ENCODE assay signal across 24 cellular contexts in the genomic region with DNA sequence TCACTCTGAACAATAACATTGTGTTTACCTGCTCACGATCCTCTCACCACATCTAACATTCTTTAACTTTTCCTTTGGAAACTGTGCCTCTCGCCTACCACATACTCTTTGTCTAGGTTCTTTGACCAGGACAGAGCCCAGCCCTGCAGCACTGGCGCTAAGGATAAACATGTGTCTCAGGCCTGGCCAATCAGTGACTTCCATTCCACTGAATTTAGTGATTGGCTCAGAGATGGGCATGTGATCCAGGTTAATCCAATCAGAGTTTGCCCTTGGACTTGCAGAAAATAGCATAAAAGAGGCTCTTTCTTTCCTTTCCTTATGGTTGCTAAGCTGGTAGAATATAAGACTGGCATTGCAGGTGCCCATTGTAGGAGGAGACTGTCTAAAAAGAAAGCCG.
DNase-seq lines count a peak whose midpoint lies in the region; ATAC-seq and TF ChIP-seq lines count a peak whose summit lies in the region.
"Had no signal": no experiment of that assay in that cellular context is flagged by ENCODE, and none has a peak within 500 bp of the region (broad histone marks: within the 10 kb centered on the region; RNA-seq: fewer than 3 reads in every experiment).

No MANE protein-coding gene starts in this region.

- RAD21 ChIA-PET in HCT116 (lab: Charles Lee; ENCODE audit: low non-redundant PET in 1 of 2, low total read pairs in 2 of 2, uncharacterized antibody in 2 of 2, unreplicated experiment in 2 of 2) = no interaction called here

- TF ChIP-seq RAD21 in HCT116 (IDR thresholded peaks at IDR 0.05; ENCODE audit: low read depth) = no peak

- no peaks in the 10 kb centered on the region for H3K9me2 ChIP-seq in HCT116 (ENCODE audit: insufficient read depth)

- no peaks in the 10 kb centered on the region for H3K79me2 ChIP-seq in HCT116 (ENCODE audit: insufficient read depth, low read length)

- no peak overlapping the region for H3K4me2 ChIP-seq in HCT116 (ENCODE audit: low read length)
- H3K4me2 ChIP-seq: GM23338, KMS-11 had no signal

- intact Hi-C loops in HCT116 (cut with micrococcal nuclease) (no loop called here), stomach (cut with DNase I; ENCODE audit: low total_unique reads) (no loop called here)

- ATAC-seq in HCT116 = peak; percentile 74; the same call in 1 of the 2 replicates
- ATAC-seq: CD8-positive, alpha-beta T cell; GM23338; PC-3 had no signal

- no peak overlapping the region for H3K4me3 ChIP-seq in HCT116 (replicated peaks in 1 of 2; ENCODE audit: low read depth in 1 of 2, low read length in 2 of 2)
- H3K4me3 ChIP-seq in Jurkat, Clone E6-1 (ENCODE audit: low read length) = no peak overlapping the region
- H3K4me3 ChIP-seq in stomach = no peak overlapping the region
- H3K4me3 ChIP-seq: GM23338, HAP-1, SK-N-MC had no signal

- H3K27me3 ChIP-seq in HCT116 (ENCODE audit: insufficient read depth, low read length) = peaks cover 4% of the 10 kb centered on the region; the same call in 1 of the 2 replicates
- peaks cover 0 to 23% (median 0%) of the 10 kb centered on the region in 3 donors for H3K27me3 ChIP-seq in stomach

- CTCF ChIA-PET in HCT116 (lab: Charles Lee) = no interaction called here
- CTCF ChIA-PET in RWPE1 (lab: Yijun Ruan, JAX) = no interaction called here

- BruUV-seq in HCT116 (replicated peaks; lab: Mats Ljungman, UMichigan) = no TSS peak

- H4K20me1 ChIP-seq in HCT116 (ENCODE audit: insufficient read depth) = no peaks in the 10 kb centered on the region

- DNase-seq in HCT116 (ENCODE audit: low read depth, low spot score) (no peak), RWPE1 (ENCODE audit: low spot score) (peak; percentile 8), dedifferentiated amniotic fluid mesenchymal stem cell (ENCODE audit: extremely low spot score) (no peak), DMS153 (lab: John Stamatoyannopoulos, UW) (no peak), stomach (no peak), amniotic stem cell (lab: John Stamatoyannopoulos, UW) (no peak)
- DNase-seq in Jurkat, Clone E6-1 (ENCODE audit: low read depth, low spot score) = peak; percentile 15
- DNase-seq: Caco-2; CD8-positive, alpha-beta T cell; DMS79 treated with DMSO at 0.1 percent for 48 hours; NCI-H1105; NCI-H1436 treated with DMSO at 0.1 percent for 48 hours; NCI-H1930; NCI-H2107; NCI-H524; NCI-H748 treated with DMSO at 0.1 percent for 48 hours; NK-92 treated with Interleukin-12 subunit alpha and Interleukin-12 subunit beta, amount 100 ng/mL, for 24 hours; PC-3; SHP77 treated with DMSO at 0.1 percent for 48 hours had no signal

- TF ChIP-seq EP300 in stomach (IDR thresholded peaks at IDR 0.05) = no peak

- POLR2A ChIA-PET in HCT116 (lab: Charles Lee) (no interaction called here), RWPE1 (lab: Yijun Ruan, JAX; ENCODE audit: low non-redundant PET) (no interaction called here)

- H3K36me3 ChIP-seq in HCT116 (ENCODE audit: control insufficient read depth in 1 of 2, insufficient read depth in 2 of 2, low read length in 2 of 2) (no peaks in the 10 kb centered on the region), stomach (no peaks in the 10 kb centered on the region)
- H3K36me3 ChIP-seq: HAP-1 had no signal

- no peak overlapping the region for H3K27ac ChIP-seq in HCT116 (ENCODE audit: low read depth, low read length)
- H3K27ac ChIP-seq in RWPE1 = no peak overlapping the region
- no peak overlapping the region for H3K27ac ChIP-seq in stomach
- H3K27ac ChIP-seq: C4-2B, KMS-11, SK-N-MC had no signal

- 66 to 71% (median 69%) methylated on average over 4 of the region's 4 CpGs for WGBS in stomach, 5 donors

- TF ChIP-seq CTCF in HCT116 (IDR thresholded peaks at IDR 0.05 in 2 of 3, conservative IDR thresholded peaks at IDR 0.05 in 1 of 3; ENCODE audit: borderline replicate concordance in 1 of 3, insufficient read depth in 1 of 3, low read depth in 2 of 3, low read length in 2 of 3) (no peak), RWPE1 (conservative IDR thresholded peaks at IDR 0.05; ENCODE audit: low read depth) (no peak), stomach (IDR thresholded peaks at IDR 0.05) (no peak)

- no peaks in the 10 kb centered on the region for H3K9me3 ChIP-seq in HCT116 (ENCODE audit: control insufficient read depth in 1 of 2, insufficient read depth in 1 of 2, low read depth in 1 of 2, low read length in 2 of 2)
- H3K9me3 ChIP-seq in stomach = no peaks in the 10 kb centered on the region
- H3K9me3 ChIP-seq: Caco-2, HAP-1 had no signal

- H3K4me1 ChIP-seq in HCT116 (ENCODE audit: control insufficient read depth in 1 of 2, insufficient read depth in 2 of 2, low read length in 2 of 2) = no peaks in the 10 kb centered on the region
- no peaks in the 10 kb centered on the region for H3K4me1 ChIP-seq in stomach
- H3K4me1 ChIP-seq: Caco-2, HAP-1 had no signal

- H3K9ac ChIP-seq in HCT116 (ENCODE audit: low read length) = no peak overlapping the region
- H3K9ac ChIP-seq: KMS-11 had no signal

- TF ChIP-seq POLR2A in HCT116 (IDR thresholded peaks at IDR 0.05; ENCODE audit: borderline replicate concordance, extremely low read depth, insufficient read depth, insufficient read length) (no peak), stomach (IDR thresholded peaks at IDR 0.05) (no peak)

- H2AFZ ChIP-seq in HCT116 (ENCODE audit: low read depth, low read length, poor library complexity, severe bottlenecking) = no peak overlapping the region
- H2AFZ ChIP-seq: GM23338 had no signal

TF ChIP-seq in HCT116, 20 proteins besides CTCF, POLR2A, EP300 and RAD21:
- TF ChIP-seq ZFX (IDR thresholded peaks at IDR 0.05) (no peak), JUND (IDR thresholded peaks at IDR 0.05) (no peak), EZH2 (IDR thresholded peaks at IDR 0.05) (no peak), ATF3 (IDR thresholded peaks at IDR 0.05) (no peak), ZNF274 (IDR thresholded peaks at IDR 0.05; ENCODE audit: low read depth, low read length) (no peak), TCF7L2 (IDR thresholded peaks at IDR 0.05; ENCODE audit: borderline replicate concordance, extremely low read depth, insufficient read depth, insufficient read length) (no peak), YY1 (IDR thresholded peaks at IDR 0.05; ENCODE audit: extremely low read depth, insufficient replicate concordance, low read depth, low read length) (no peak), ELF1 (IDR thresholded peaks at IDR 0.05; ENCODE audit: borderline replicate concordance, low read depth) (no peak), CEBPB (IDR thresholded peaks at IDR 0.05; ENCODE audit: low read depth) (no peak), SIN3A (IDR thresholded peaks at IDR 0.05; ENCODE audit: low read depth) (no peak), POLR2AphosphoS5 (IDR thresholded peaks at IDR 0.05; ENCODE audit: low read depth, low read length) (no peak), EGR1 (IDR thresholded peaks at IDR 0.05; ENCODE audit: low read depth) (no peak), SP1 (IDR thresholded peaks at IDR 0.05; ENCODE audit: low read depth) (no peak)
- TF ChIP-seq, protein P1, sequence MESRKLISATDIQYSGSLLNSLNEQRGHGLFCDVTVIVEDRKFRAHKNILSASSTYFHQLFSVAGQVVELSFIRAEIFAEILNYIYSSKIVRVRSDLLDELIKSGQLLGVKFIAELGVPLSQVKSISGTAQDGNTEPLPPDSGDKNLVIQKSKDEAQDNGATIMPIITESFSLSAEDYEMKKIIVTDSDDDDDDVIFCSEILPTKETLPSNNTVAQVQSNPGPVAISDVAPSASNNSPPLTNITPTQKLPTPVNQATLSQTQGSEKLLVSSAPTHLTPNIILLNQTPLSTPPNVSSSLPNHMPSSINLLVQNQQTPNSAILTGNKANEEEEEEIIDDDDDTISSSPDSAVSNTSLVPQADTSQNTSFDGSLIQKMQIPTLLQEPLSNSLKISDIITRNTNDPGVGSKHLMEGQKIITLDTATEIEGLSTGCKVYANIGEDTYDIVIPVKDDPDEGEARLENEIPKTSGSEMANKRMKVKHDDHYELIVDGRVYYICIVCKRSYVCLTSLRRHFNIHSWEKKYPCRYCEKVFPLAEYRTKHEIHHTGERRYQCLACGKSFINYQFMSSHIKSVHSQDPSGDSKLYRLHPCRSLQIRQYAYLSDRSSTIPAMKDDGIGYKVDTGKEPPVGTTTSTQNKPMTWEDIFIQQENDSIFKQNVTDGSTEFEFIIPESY (IDR thresholded peaks at IDR 0.05; ENCODE audit: extremely low read depth, insufficient replicate concordance, low read length) = no peak
- TF ChIP-seq, protein P2, sequence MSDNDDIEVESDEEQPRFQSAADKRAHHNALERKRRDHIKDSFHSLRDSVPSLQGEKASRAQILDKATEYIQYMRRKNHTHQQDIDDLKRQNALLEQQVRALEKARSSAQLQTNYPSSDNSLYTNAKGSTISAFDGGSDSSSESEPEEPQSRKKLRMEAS (IDR thresholded peaks at IDR 0.05) = no peak
- TF ChIP-seq, protein P3, sequence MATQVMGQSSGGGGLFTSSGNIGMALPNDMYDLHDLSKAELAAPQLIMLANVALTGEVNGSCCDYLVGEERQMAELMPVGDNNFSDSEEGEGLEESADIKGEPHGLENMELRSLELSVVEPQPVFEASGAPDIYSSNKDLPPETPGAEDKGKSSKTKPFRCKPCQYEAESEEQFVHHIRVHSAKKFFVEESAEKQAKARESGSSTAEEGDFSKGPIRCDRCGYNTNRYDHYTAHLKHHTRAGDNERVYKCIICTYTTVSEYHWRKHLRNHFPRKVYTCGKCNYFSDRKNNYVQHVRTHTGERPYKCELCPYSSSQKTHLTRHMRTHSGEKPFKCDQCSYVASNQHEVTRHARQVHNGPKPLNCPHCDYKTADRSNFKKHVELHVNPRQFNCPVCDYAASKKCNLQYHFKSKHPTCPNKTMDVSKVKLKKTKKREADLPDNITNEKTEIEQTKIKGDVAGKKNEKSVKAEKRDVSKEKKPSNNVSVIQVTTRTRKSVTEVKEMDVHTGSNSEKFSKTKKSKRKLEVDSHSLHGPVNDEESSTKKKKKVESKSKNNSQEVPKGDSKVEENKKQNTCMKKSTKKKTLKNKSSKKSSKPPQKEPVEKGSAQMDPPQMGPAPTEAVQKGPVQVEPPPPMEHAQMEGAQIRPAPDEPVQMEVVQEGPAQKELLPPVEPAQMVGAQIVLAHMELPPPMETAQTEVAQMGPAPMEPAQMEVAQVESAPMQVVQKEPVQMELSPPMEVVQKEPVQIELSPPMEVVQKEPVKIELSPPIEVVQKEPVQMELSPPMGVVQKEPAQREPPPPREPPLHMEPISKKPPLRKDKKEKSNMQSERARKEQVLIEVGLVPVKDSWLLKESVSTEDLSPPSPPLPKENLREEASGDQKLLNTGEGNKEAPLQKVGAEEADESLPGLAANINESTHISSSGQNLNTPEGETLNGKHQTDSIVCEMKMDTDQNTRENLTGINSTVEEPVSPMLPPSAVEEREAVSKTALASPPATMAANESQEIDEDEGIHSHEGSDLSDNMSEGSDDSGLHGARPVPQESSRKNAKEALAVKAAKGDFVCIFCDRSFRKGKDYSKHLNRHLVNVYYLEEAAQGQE (IDR thresholded peaks at IDR 0.05; ENCODE audit: low read depth) = no peak

Comparison
In these comparisons a context has a peak if more than half of its experiments do, and no peak if none do; other contexts are left out.
1. DNase-seq: peak in Jurkat, Clone E6-1 (single experiment) and RWPE1 (single experiment); none in HCT116 (single experiment), dedifferentiated amniotic fluid mesenchymal stem cell (single experiment), DMS153 (single experiment), stomach (single experiment) and amniotic stem cell (single experiment).